In genomic region chr16:22147853-22148252, GRCh38 we compare ENCODE assay signal across 1 cellular context.
TF ChIP-seq lines count a peak whose summit lies in the region.

No MANE protein-coding gene starts in this region.

TF ChIP-seq in HepG2, 621 proteins besides CTCF, POLR2A, EP300 and RAD21:
- TF ChIP-seq ZBTB34 (CRISPR knock-in tag; IDR thresholded peaks at IDR 0.05): no peak
- TF ChIP-seq CSRNP2 (CRISPR knock-in tag; conservative IDR thresholded peaks at IDR 0.05; ENCODE audit: low read depth): no peak
- TF ChIP-seq PBX3 (CRISPR knock-in tag; IDR thresholded peaks at IDR 0.05; ENCODE audit: borderline replicate concordance): no peak
- TF ChIP-seq POGK (CRISPR knock-in tag; conservative IDR thresholded peaks at IDR 0.05): no peak
- no peak for TF ChIP-seq MEIS2 (CRISPR knock-in tag; IDR thresholded peaks at IDR 0.05)
- TF ChIP-seq ZMYM4 (CRISPR knock-in tag; IDR thresholded peaks at IDR 0.05): no peak
- TF ChIP-seq ZNF44 (CRISPR knock-in tag; IDR thresholded peaks at IDR 0.05): no peak
- TF ChIP-seq SKIL (CRISPR knock-in tag; IDR thresholded peaks at IDR 0.05; ENCODE audit: borderline replicate concordance): no peak
- no peak for TF ChIP-seq ZFP36 (IDR thresholded peaks at IDR 0.05; ENCODE audit: borderline replicate concordance, low read depth, low read length, partially characterized antibody)
- no peak for TF ChIP-seq ZNF775 (CRISPR knock-in tag; IDR thresholded peaks at IDR 0.05; ENCODE audit: borderline replicate concordance)
- no peak for TF ChIP-seq ZNF296 (CRISPR knock-in tag; conservative IDR thresholded peaks at IDR 0.05)
- TF ChIP-seq SP4 (CRISPR knock-in tag; IDR thresholded peaks at IDR 0.05): no peak
- TF ChIP-seq HDAC1 (CRISPR knock-in tag; IDR thresholded peaks at IDR 0.05): no peak
- TF ChIP-seq FOXM1 (CRISPR knock-in tag; IDR thresholded peaks at IDR 0.05): no peak
- no peak for TF ChIP-seq KDM4B (CRISPR knock-in tag; IDR thresholded peaks at IDR 0.05)
